Comparison of ENCODE assay signal across 8 cellular contexts in the genomic region with DNA sequence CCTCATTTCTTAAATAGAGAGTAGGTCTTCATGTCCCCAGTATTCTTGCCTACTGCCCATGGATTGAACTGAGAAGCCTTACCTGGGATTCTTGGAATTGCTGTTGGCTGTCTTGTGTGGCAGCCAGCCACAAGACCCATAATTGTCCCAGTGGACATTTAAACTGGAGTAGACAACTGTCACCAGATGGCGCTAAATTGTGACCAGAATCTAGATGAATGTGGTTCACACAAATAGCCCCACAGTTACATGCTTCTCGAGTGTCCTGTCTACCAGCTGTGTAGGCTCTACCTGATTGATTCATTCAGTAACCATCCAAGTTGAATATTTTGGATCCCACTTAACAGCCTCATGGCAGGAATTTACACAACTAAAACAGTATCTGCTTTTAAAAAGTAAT.
DNase-seq lines count a peak whose midpoint lies in the region; ATAC-seq and TF ChIP-seq lines count a peak whose summit lies in the region.

No MANE protein-coding gene starts in this region.

- peaks cover 4% of the 10 kb centered on the region for H3K9me3 Mint-ChIP-seq in mesothelial cell of epicardium

- H3K27me3 ChIP-seq in mammary epithelial cell (ENCODE audit: insufficient read depth, low read length), result no peaks in the 10 kb centered on the region

- peak overlapping the region; percentile 60 for H3K27ac Mint-ChIP-seq in mesothelial cell of epicardium

- DNase-seq in stimulated activated CD4-positive, alpha-beta T cell treated with anti-CD3 and anti-CD28 coated beads, Interleukin-4, amount 100 ng/mL, for 24 hours, result peak; percentile 23
- no peak for DNase-seq in stimulated activated CD4-positive, alpha-beta T cell treated with anti-CD3 and anti-CD28 coated beads, Interleukin-2, amount 100 ng/mL, for 24 hours
- DNase-seq in NCI-H460 (ENCODE audit: extremely low read depth, low read depth), result peak; percentile 56
- peak; percentile 57 for DNase-seq in mammary epithelial cell
- DNase-seq in mesothelial cell of epicardium (ENCODE audit: low spot score in 2 of 2, unreplicated experiment in 2 of 2), result no peak
- no peak for DNase-seq in stimulated activated CD4-positive, alpha-beta T cell treated with anti-CD3 and anti-CD28 coated beads, Interleukin-4, amount 100 ng/mL, for 4 hours

- CTCF ChIA-PET in mammary epithelial cell (lab: Charles Lee; ENCODE audit: low non-redundant PET), result interaction anchor here (0.7 to 0.9 kb wide), 4 partner anchors 29 to 324 kb away, joined by 3 to 6 read pairs (median 4); no protein-coding TSS in a partner anchor

- dilution Hi-C loops in mammary epithelial cell (cut with HindIII; ENCODE audit: low sequenced_read_pairs), result no loop called here

- WGBS in mammary epithelial cell (ENCODE audit: low coverage, missing lambda C conversion rate), result 38% methylated on average over 2 of the region's 2 CpGs

- peak; percentile 24 to 47 for TF ChIP-seq CTCF in mammary epithelial cell (conservative IDR thresholded peaks at IDR 0.05 in 1 of 2, IDR thresholded peaks at IDR 0.05 in 1 of 2; ENCODE audit: extremely low read depth in 1 of 2, insufficient read depth in 1 of 2, low read depth in 1 of 2, low read length in 2 of 2)
- no peak for TF ChIP-seq CTCF in mesothelial cell of epicardium (IDR thresholded peaks at IDR 0.05; ENCODE audit: unreplicated experiment)

- H3K36me3 ChIP-seq in mammary epithelial cell (ENCODE audit: insufficient read depth, low read length), result no peaks in the 10 kb centered on the region

- H3K36me3 Mint-ChIP-seq in mesothelial cell of epicardium, result peaks cover 2% of the 10 kb centered on the region

- H3K27ac ChIP-seq in mammary epithelial cell (ENCODE audit: insufficient read depth, low read depth, low read length), result no peak overlapping the region

- no peaks in the 10 kb centered on the region for H3K9me3 ChIP-seq in mammary epithelial cell (replicated peaks; ENCODE audit: insufficient read depth, low read length)

- H3K4me3 Mint-ChIP-seq in mesothelial cell of epicardium, result no peak overlapping the region

- intact Hi-C loops in mammary epithelial cell (cut with micrococcal nuclease), result loop anchor here (1.0 kb wide), 1 partner anchor 61 kb away; no protein-coding TSS in a partner anchor

- in situ Hi-C loops in mammary epithelial cell (cut with MboI; ENCODE audit: low sequenced_read_pairs in 2 of 2), result no loop called here

- no peak overlapping the region for H3K9ac ChIP-seq in mammary epithelial cell (ENCODE audit: insufficient read depth, low read length)

- no peaks in the 10 kb centered on the region for H3K27me3 Mint-ChIP-seq in mesothelial cell of epicardium (ENCODE audit: low read depth)

- H3K79me2 ChIP-seq in mammary epithelial cell (ENCODE audit: insufficient read depth, low read length), result peaks cover 100% of the 10 kb centered on the region

- H2AFZ ChIP-seq in mammary epithelial cell (ENCODE audit: low read depth, low read length), result no peak overlapping the region

- no TSS peak for BruUV-seq in mammary epithelial cell (replicated peaks; lab: Mats Ljungman, UMichigan)

- H3K4me1 Mint-ChIP-seq in mesothelial cell of epicardium, result peaks cover 60% of the 10 kb centered on the region

- no peak overlapping the region for H3K4me2 ChIP-seq in mammary epithelial cell (ENCODE audit: insufficient read depth, low read depth, low read length)

- H4K20me1 ChIP-seq in mammary epithelial cell (ENCODE audit: insufficient read depth, low read length), result peaks cover 4% of the 10 kb centered on the region

- peaks cover 54% of the 10 kb centered on the region for H3K4me1 ChIP-seq in mammary epithelial cell (ENCODE audit: insufficient read depth, low read length)

- H3K4me3 ChIP-seq in mammary epithelial cell (replicated peaks in 1 of 3; ENCODE audit: insufficient read depth in 1 of 3, low read depth in 2 of 3, low read length in 3 of 3), result no peak overlapping the region

- peak; percentile 72 for ATAC-seq in HG03095 (IDR thresholded peaks at IDR 0.05; ENCODE audit: unreplicated experiment)
- no peak for ATAC-seq in HG03025 (IDR thresholded peaks at IDR 0.05; ENCODE audit: low FRiP score, unreplicated experiment)

Comparison
In these comparisons a context has a peak if more than half of its experiments do, and no peak if none do; other contexts are left out.
1. DNase-seq: peak in stimulated activated CD4-positive, alpha-beta T cell treated with anti-CD3 and anti-CD28 coated beads, Interleukin-4, amount 100 ng/mL, for 24 hours (single experiment), NCI-H460 (single experiment) and mammary epithelial cell (single experiment); none in stimulated activated CD4-positive, alpha-beta T cell treated with anti-CD3 and anti-CD28 coated beads, Interleukin-2, amount 100 ng/mL, for 24 hours (0 of 2), mesothelial cell of epicardium (0 of 2) and stimulated activated CD4-positive, alpha-beta T cell treated with anti-CD3 and anti-CD28 coated beads, Interleukin-4, amount 100 ng/mL, for 4 hours (0 of 2).